ENCODE assay signal across 8 cellular contexts in genomic region chr3:105867690-105868449, GRCh38. TPM values are rescaled to one million over a fixed set of nuclear protein-coding genes. Genes with fewer than 3 reads are reported as not detected.
DNase-seq lines count a peak whose midpoint lies in the region; ATAC-seq and TF ChIP-seq lines count a peak whose summit lies in the region.

No MANE protein-coding gene starts in this region.

- H3K27ac ChIP-seq in HEK293 (ENCODE audit: extremely low read depth, low read depth, low read length) (peak overlapping the region; percentile 80; the same call in 1 of the 2 replicates), right cardiac atrium (ENCODE audit: low read length) (peak overlapping the region; percentile 84), skin epidermis (peak overlapping the region; percentile 79 to 99 (median 96))

- CTCF ChIA-PET in HEK293 (lab: Yijun Ruan, JAX), result interaction anchor here (0.7 kb wide), 2 partner anchors 156 to 1251 kb away, joined by 3 read pairs; no protein-coding TSS in a partner anchor

- H3K4me1 ChIP-seq in HEK293 (ENCODE audit: control insufficient read depth, insufficient read depth, low read length) (0 out of 2 replicates have a peak, but pooled peaks cover 4% of the 10 kb centered on the region), right cardiac atrium (ENCODE audit: control insufficient read depth, insufficient read depth, low read length) (no peaks in the 10 kb centered on the region)

- H3K27me3 ChIP-seq in right cardiac atrium (ENCODE audit: control insufficient read depth, insufficient read depth), result no peaks in the 10 kb centered on the region

- intact Hi-C loops in right cardiac atrium (cut with DNase I), result loop anchor here in 3 of 4 donors (10.0 kb wide), 3 partner anchors 153 to 183 kb away; no protein-coding TSS in a partner anchor

- peak overlapping the region; percentile 99 for H3K27ac Mint-ChIP-seq in activated T-cell treated with anti-CD3 and anti-CD28 coated beads, Interleukin-2, amount 50 U/mL, for 72 hours

- TF ChIP-seq CTCF in AG09309 (IDR thresholded peaks at IDR 0.05; ENCODE audit: control insufficient read depth, insufficient read depth, low read depth, low read length, missing control alignments) (no peak), HEK293 (tag by site-specific recombination; IDR thresholded peaks at IDR 0.05) (no peak), omental fat pad (IDR thresholded peaks at IDR 0.05) (no peak)

- H3K4me3 Mint-ChIP-seq in activated T-cell treated with anti-CD3 and anti-CD28 coated beads, Interleukin-2, amount 50 U/mL, for 72 hours, result peak overlapping the region in 1 of 2 donors; percentile 89

- WGBS in right cardiac atrium, result 2% methylated on average over 19 of the region's 19 CpGs

- no peaks in the 10 kb centered on the region for H3K9me3 Mint-ChIP-seq in activated T-cell treated with anti-CD3 and anti-CD28 coated beads, Interleukin-2, amount 50 U/mL, for 72 hours

- peaks cover 28% of the 10 kb centered on the region for H3K4me1 Mint-ChIP-seq in activated T-cell treated with anti-CD3 and anti-CD28 coated beads, Interleukin-2, amount 50 U/mL, for 72 hours (ENCODE audit: low read depth)

- ATAC-seq in activated T-cell treated with anti-CD3 and anti-CD28 coated beads, Interleukin-2, amount 50 U/mL, for 72 hours (replicated peaks in 1 of 2), result no peak
- ATAC-seq in right cardiac atrium (no peak), GM18868 (IDR thresholded peaks at IDR 0.05; ENCODE audit: unreplicated experiment) (no peak), omental fat pad (ENCODE audit: low FRiP score) (no peak), HG03139 (IDR thresholded peaks at IDR 0.05; ENCODE audit: unreplicated experiment) (no peak)

- POLR2A ChIA-PET in HEK293 (lab: Yijun Ruan, JAX), result no interaction called here

- DNase-seq in AG09309 (ENCODE audit: low read depth) (no peak), right cardiac atrium (no peak), omental fat pad (ENCODE audit: low spot score) (no peak)
- DNase-seq in activated T-cell treated with anti-CD3 and anti-CD28 coated beads, Interleukin-2, amount 50 U/mL, for 72 hours, result no peak

- peaks cover 20 to 39% of the 10 kb centered on the region in 2 donors for H3K36me3 Mint-ChIP-seq in activated T-cell treated with anti-CD3 and anti-CD28 coated beads, Interleukin-2, amount 50 U/mL, for 72 hours (ENCODE audit: insufficient read depth in 2 of 2)

- H3K9me3 ChIP-seq in HEK293 (ENCODE audit: control insufficient read depth, insufficient read depth, low read depth, low read length), result no peaks in the 10 kb centered on the region
- H3K9me3 ChIP-seq in right cardiac atrium (ENCODE audit: control insufficient read depth, low read length), result no peaks in the 10 kb centered on the region

- H3K4me3 ChIP-seq in AG09309 (ENCODE audit: control insufficient read depth, low read depth, low read length), result peak overlapping the region; percentile 99
- peak overlapping the region; percentile 98 for H3K4me3 ChIP-seq in HEK293 (ENCODE audit: low read depth, low read length)
- H3K4me3 ChIP-seq in right cardiac atrium (ENCODE audit: low read length), result peak overlapping the region; percentile 64
- H3K4me3 ChIP-seq in skin epidermis, result peak overlapping the region; percentile 71 to 96 (median 90)

- H3K27me3 Mint-ChIP-seq in activated T-cell treated with anti-CD3 and anti-CD28 coated beads, Interleukin-2, amount 50 U/mL, for 72 hours (ENCODE audit: low read depth), result no peaks in the 10 kb centered on the region

- H3K36me3 ChIP-seq in HEK293 (ENCODE audit: control insufficient read depth in 2 of 2, insufficient read depth in 1 of 2, low read length in 2 of 2), result peaks cover 0 to 2% of the 10 kb centered on the region in 2 experiments; a peak in 1 of 3 replicates

TF ChIP-seq in HEK293, 187 proteins besides CTCF, POLR2A, EP300 and RAD21 (continues in another document):
- TF ChIP-seq ZNF768 (tag by site-specific recombination; IDR thresholded peaks at IDR 0.05) (no peak), ZNF660 (tag by site-specific recombination; IDR thresholded peaks at IDR 0.05) (no peak), ZNF529 (tag by site-specific recombination; IDR thresholded peaks at IDR 0.05; ENCODE audit: insufficient replicate concordance) (no peak), ZNF335 (tag by site-specific recombination; conservative IDR thresholded peaks at IDR 0.05) (peak; percentile 1; the same call in 1 of the 2 replicates), PRDM10 (tag by site-specific recombination; IDR thresholded peaks at IDR 0.05) (no peak), ZNF560 (tag by site-specific recombination; IDR thresholded peaks at IDR 0.05; ENCODE audit: borderline replicate concordance) (no peak), ZNF10 (tag by site-specific recombination; IDR thresholded peaks at IDR 0.05) (no peak), ZFP3 (tag by site-specific recombination; IDR thresholded peaks at IDR 0.05; ENCODE audit: low read depth) (no peak), YY2 (tag by site-specific recombination; IDR thresholded peaks at IDR 0.05) (no peak), GFI1B (tag by site-specific recombination; IDR thresholded peaks at IDR 0.05) (no peak), ZBTB7A (tag by site-specific recombination; IDR thresholded peaks at IDR 0.05; ENCODE audit: low read depth) (no peak), ZNF707 (tag by site-specific recombination; IDR thresholded peaks at IDR 0.05) (no peak), YY1 (tag by site-specific recombination; IDR thresholded peaks at IDR 0.05) (no peak), KLF10 (tag by site-specific recombination; IDR thresholded peaks at IDR 0.05) (no peak), SALL2 (tag by site-specific recombination; IDR thresholded peaks at IDR 0.05; ENCODE audit: borderline replicate concordance) (no peak), OVOL3 (tag by site-specific recombination; IDR thresholded peaks at IDR 0.05) (no peak), PRDM1 (tag by site-specific recombination; IDR thresholded peaks at IDR 0.05) (peak; percentile 92), ZNF701 (tag by site-specific recombination; IDR thresholded peaks at IDR 0.05) (no peak), ZFP69B (tag by site-specific recombination; IDR thresholded peaks at IDR 0.05) (no peak), PATZ1 (tag by site-specific recombination; IDR thresholded peaks at IDR 0.05) (0 out of 2 replicates have a peak, but pooled peaks have one; percentile 9)

RNA-seq across cellular contexts. Expression of gene CBLB, which starts 0.9 kb away (rescaled TPM):
- total RNA-seq in activated T-cell treated with anti-CD3 and anti-CD28 coated beads, Interleukin-2, amount 50 U/mL, for 72 hours, result 100 to 1,000 TPM; 159 to 191 TPM
- total RNA-seq in right cardiac atrium, result 10 to 100 TPM; 36.6 to 45.0 (median 43.0) TPM
- polyA plus RNA-seq in right cardiac atrium, result 18.0 TPM
- 100 to 1,000 TPM in 3 of 4 donors, 10 to 100 TPM in 1; 94.7 to 205 (median 126) TPM for total RNA-seq in omental fat pad
